Comparison of ENCODE assay signal across 17 cellular contexts in genomic region chr10:113999520-113999919, GRCh38. TPM values are rescaled to one million over a fixed set of nuclear protein-coding genes. Genes with fewer than 3 reads are reported as not detected.
DNase-seq lines count a peak whose midpoint lies in the region; ATAC-seq and TF ChIP-seq lines count a peak whose summit lies in the region.
"Had no signal": no experiment of that assay in that cellular context is flagged by ENCODE, and none has a peak within 500 bp of the region (broad histone marks: within the 10 kb centered on the region; RNA-seq: fewer than 3 reads in every experiment).

No MANE protein-coding gene starts in this region.

- no peak overlapping the region for H3K4me3 ChIP-seq in left ventricle myocardium inferior

- peaks cover 0 to 6% (median 1%) of the 10 kb centered on the region in 7 donors for H3K9me3 Mint-ChIP-seq in CD14-positive monocyte
- H3K9me3 Mint-ChIP-seq in chondrocyte (ENCODE audit: low read depth), result no peaks in the 10 kb centered on the region
- H3K9me3 Mint-ChIP-seq: HFFc6 had no signal

- peaks cover 3% of the 10 kb centered on the region in 2 donors for H3K36me3 Mint-ChIP-seq in CD14-positive monocyte
- H3K36me3 Mint-ChIP-seq in chondrocyte (ENCODE audit: low read depth), result no peaks in the 10 kb centered on the region

- H3K4me3 Mint-ChIP-seq in CD14-positive monocyte (peak overlapping the region; percentile 54 to 72), chondrocyte (ENCODE audit: unreplicated experiment) (no peak overlapping the region)
- H3K4me3 Mint-ChIP-seq: HFFc6 had no signal

- H3K4me1 ChIP-seq in left ventricle myocardium inferior, result peaks cover 24% of the 10 kb centered on the region

- H3K9me3 ChIP-seq in left ventricle myocardium inferior (replicated peaks), result no peaks in the 10 kb centered on the region

- H3K36me3 ChIP-seq in left ventricle myocardium inferior, result no peaks in the 10 kb centered on the region

- TF ChIP-seq CTCF in CD14-positive monocyte (IDR thresholded peaks at IDR 0.05), result no peak
- TF ChIP-seq CTCF in left ventricle myocardium inferior (IDR thresholded peaks at IDR 0.05; ENCODE audit: borderline replicate concordance), result no peak
- TF ChIP-seq CTCF in chondrocyte (IDR thresholded peaks at IDR 0.05), result no peak

- no peak for DNase-seq in CD14-positive monocyte (ENCODE audit: low spot score)
- peak; percentile 14 for DNase-seq in MV-4-11 (lab: John Stamatoyannopoulos, UW)
- DNase-seq in left ventricle myocardium inferior, result no peak
- peak; percentile 11 for DNase-seq in retina
- no peak for DNase-seq in chondrocyte (ENCODE audit: low spot score)
- DNase-seq: AML-193, DMS153, HFFc6, MM.1S, NCI-H2029, NCI-H2171 treated with DMSO at 0.1 percent for 48 hours, NCI-H510A, NCI-H82, SHP77 had no signal

- peak overlapping the region; percentile 55 for H3K27ac ChIP-seq in left ventricle myocardium inferior (replicated peaks)
- H3K27ac ChIP-seq: KMS-11 had no signal

- peaks cover 81% of the 10 kb centered on the region for H3K4me1 Mint-ChIP-seq in CD14-positive monocyte
- peaks cover 2% of the 10 kb centered on the region for H3K4me1 Mint-ChIP-seq in chondrocyte (ENCODE audit: low read depth)

- H3K27ac Mint-ChIP-seq in CD14-positive monocyte (peak overlapping the region in 3 of 7 donors; percentile 17 to 77 (median 65)), chondrocyte (ENCODE audit: unreplicated experiment) (no peak overlapping the region)
- H3K27ac Mint-ChIP-seq: HFFc6 had no signal

- peaks cover 2 to 14% (median 4%) of the 10 kb centered on the region in 3 donors for H3K27me3 Mint-ChIP-seq in CD14-positive monocyte (ENCODE audit: low read depth in 3 of 3)
- peaks cover 2% of the 10 kb centered on the region for H3K27me3 Mint-ChIP-seq in chondrocyte (ENCODE audit: low read depth)

- no peaks in the 10 kb centered on the region for H3K27me3 ChIP-seq in left ventricle myocardium inferior (ENCODE audit: low read depth)

- intact Hi-C loops in CD14-positive monocyte (cut with micrococcal nuclease) (no loop called here), left ventricle myocardium inferior (cut with micrococcal nuclease) (no loop called here)

- no peak for ATAC-seq in HG02970 (IDR thresholded peaks at IDR 0.05; ENCODE audit: low FRiP score, unreplicated experiment)
- ATAC-seq in HG02763 (IDR thresholded peaks at IDR 0.05; ENCODE audit: unreplicated experiment), result no peak

RNA-seq across cellular contexts. Expression of gene ADRB1, which starts 44.1 kb away (rescaled TPM):
- polyA plus RNA-seq in CD14-positive monocyte, result under 1 TPM in 1 of 2 donors, not detected in 1; 0.05 TPM
- total RNA-seq in left ventricle myocardium inferior, result 35.0 TPM
- total RNA-seq in chondrocyte, result 0.07 to 0.65 TPM (median 0.15 TPM) in 3 replicates

Comparison
In these comparisons a context has a peak if more than half of its experiments do, and no peak if none do; other contexts are left out.
1. DNase-seq: peak in MV-4-11 (single experiment) and retina (single experiment); none in CD14-positive monocyte (single experiment), left ventricle myocardium inferior (single experiment) and chondrocyte (single experiment).
2. RNA of gene ADRB1, which starts 44.1 kb away (total RNA-seq): 35.0 TPM in left ventricle myocardium inferior (single experiment); 0.07 to 0.65 TPM in chondrocyte; every median in the first group is over 10 times any median in the second.